In genomic region chr2:159735648-159736047, GRCh38 we compare ENCODE assay signal across 25 cellular contexts. TPM values are rescaled to one million over a fixed set of nuclear protein-coding genes. Genes with fewer than 3 reads are reported as not detected.
DNase-seq lines count a peak whose midpoint lies in the region; ATAC-seq, FAIRE-seq and TF ChIP-seq lines count a peak whose summit lies in the region.
"Had no signal": no experiment of that assay in that cellular context is flagged by ENCODE, and none has a peak within 500 bp of the region (broad histone marks: within the 10 kb centered on the region; RNA-seq: fewer than 3 reads in every experiment).

No MANE protein-coding gene starts in this region.

- no peaks in the 10 kb centered on the region for H3K4me1 Mint-ChIP-seq in endodermal cell

- in situ Hi-C loops in HepG2 (cut with HindIII; ENCODE audit: extremely low pct_ligation_motif_present, low pct_unique_long_range_greater_than_20kb): no loop called here

- peaks cover 42 to 82% of the 10 kb centered on the region in 2 experiments for H3K36me3 ChIP-seq in HepG2 (replicated peaks in 1 of 2; ENCODE audit: control insufficient read depth in 1 of 2, insufficient read depth in 2 of 2, low read length in 2 of 2)
- H3K36me3 ChIP-seq in right lobe of liver: peaks cover 4 to 36% (median 16%) of the 10 kb centered on the region in 4 donors
- H3K36me3 ChIP-seq in RWPE2 (ENCODE audit: low read depth): peaks cover 98% of the 10 kb centered on the region
- peaks cover 94% of the 10 kb centered on the region for H3K36me3 ChIP-seq in endodermal cell (ENCODE audit: control insufficient read depth, insufficient read depth, low read length)
- peaks cover 0 to 90% of the 10 kb centered on the region in 2 donors for H3K36me3 ChIP-seq in psoas muscle (ENCODE audit: insufficient read depth in 1 of 2, low read depth in 1 of 2)
- peaks cover 0 to 93% of the 10 kb centered on the region in 2 donors for H3K36me3 ChIP-seq in left lung
- H3K36me3 ChIP-seq: ovary had no signal

- DNase-seq in HepG2 (ENCODE audit: low spot score) (no peak), right lobe of liver (no peak), RWPE2 (ENCODE audit: low spot score) (no peak), endodermal cell (no peak), psoas muscle (no peak), left lung (no peak)
- DNase-seq: activated CD4-positive, alpha-beta T cell treated with anti-CD3 and anti-CD28 coated beads, Interleukin-2, amount 50 U/mL, for 1 hour; activated effector memory CD4-positive, alpha-beta T cell treated with Interleukin-2 at 50 U/mL for 16 hours; amniotic stem cell; cortex of kidney; head of caudate nucleus; left colon; naive B cell; NCI-H1092; NCI-H187; ovary; stimulated activated CD4-positive, alpha-beta T cell treated with anti-CD3 and anti-CD28 coated beads, Interleukin-4, amount 100 ng/mL, for 1 hour; stimulated activated naive CD4-positive, alpha-beta T cell treated with Interleukin-2 at 50 U/mL for 16 hours; tibial artery had no signal

- H3K27ac ChIP-seq in HepG2 (ENCODE audit: extremely low read length, insufficient read depth, low read length) (no peak overlapping the region), right lobe of liver (no peak overlapping the region), RWPE2 (ENCODE audit: poor library complexity, severe bottlenecking) (peak overlapping the region; percentile 52), endodermal cell (ENCODE audit: low read depth, low read length) (no peak overlapping the region), psoas muscle (peak overlapping the region; percentile 24), left lung (no peak overlapping the region)
- H3K27ac ChIP-seq: C4-2B, cardiac muscle cell, ovary, tibial artery, VCaP had no signal

- H3K36me3 Mint-ChIP-seq in endodermal cell (ENCODE audit: low read depth): peaks cover 78% of the 10 kb centered on the region

- H4K20me1 ChIP-seq in HepG2 (ENCODE audit: insufficient read depth, low read length): peaks cover 43% of the 10 kb centered on the region

- H3K9ac ChIP-seq in HepG2 (ENCODE audit: insufficient read depth, low read depth, low read length) (no peak overlapping the region), endodermal cell (ENCODE audit: extremely low read depth, low read length, poor library complexity, severe bottlenecking) (no peak overlapping the region)

- no peak for TF ChIP-seq RAD21 in HepG2 (CRISPR knock-in tag; IDR thresholded peaks at IDR 0.05)

- 89% methylated on average over 1 of the region's 1 CpG for WGBS in HepG2 (ENCODE audit: low lambda C conversion rate)
- WGBS in right lobe of liver (ENCODE audit: insufficient coverage, low coverage, low lambda C conversion rate, missing lambda C conversion rate): 100% methylated on average over 1 of the region's 1 CpG
- 89 to 100% methylated on average over 1 of the region's 1 CpG for WGBS in endodermal cell (ENCODE audit: insufficient coverage in 1 of 2, insufficient read length in 1 of 2), 2 experiments
- WGBS in psoas muscle, 3 donors: 70 to 86% (median 73%) methylated on average over 1 of the region's 1 CpG

- intact Hi-C loops in HepG2 (cut with micrococcal nuclease; ENCODE audit: unreplicated experiment): no loop called here
- intact Hi-C loops in right lobe of liver (cut with DNase I): no loop called here
- intact Hi-C loops in psoas muscle (cut with DNase I): no loop called here
- intact Hi-C loops in left lung (cut with DNase I): no loop called here

- peaks cover 78% of the 10 kb centered on the region for H3K79me2 ChIP-seq in HepG2 (ENCODE audit: insufficient read depth, low read length)

- BruUV-seq in HepG2 (replicated peaks; lab: Mats Ljungman, UMichigan): no TSS peak

- no peak overlapping the region for H3K4me3 ChIP-seq in HepG2 (replicated peaks in 1 of 3; ENCODE audit: insufficient read depth in 1 of 3, low read depth in 2 of 3, low read length in 3 of 3)
- H3K4me3 ChIP-seq in right lobe of liver: no peak overlapping the region
- H3K4me3 ChIP-seq in RWPE2 (ENCODE audit: severe bottlenecking): no peak overlapping the region
- H3K4me3 ChIP-seq in endodermal cell (ENCODE audit: low read length): no peak overlapping the region
- no peak overlapping the region for H3K4me3 ChIP-seq in psoas muscle
- H3K4me3 ChIP-seq in left lung: no peak overlapping the region
- H3K4me3 ChIP-seq: cardiac muscle cell, ovary, tibial artery had no signal

- FAIRE-seq in HepG2 (lab: Jason Lieb, UNC): no peak

- ATAC-seq in HepG2 (no peak), right lobe of liver (no peak), RWPE2 (ENCODE audit: low read depth) (peak; percentile 60), psoas muscle (no peak), GM21717 (IDR thresholded peaks at IDR 0.05; ENCODE audit: unreplicated experiment) (no peak), left lung (no peak), GM21423 (IDR thresholded peaks at IDR 0.05; ENCODE audit: unreplicated experiment) (no peak)
- ATAC-seq: HCT116, left colon had no signal

- H3K4me3 Mint-ChIP-seq in endodermal cell: no peak overlapping the region
- H3K4me3 Mint-ChIP-seq: naive B cell had no signal

- CTCF ChIA-PET in HepG2 (lab: Yijun Ruan, JAX; ENCODE audit: low intra/inter-chr PET ratio, low total read pairs): no interaction called here

- TF ChIP-seq POLR2A in HepG2 (IDR thresholded peaks at IDR 0.05; ENCODE audit: insufficient read depth in 1 of 2, low read depth in 2 of 2, low read length in 2 of 2): no peak
- TF ChIP-seq POLR2A in right lobe of liver (IDR thresholded peaks at IDR 0.05): no peak

- H3K9me3 ChIP-seq in HepG2 (ENCODE audit: low read length) (no peaks in the 10 kb centered on the region), right lobe of liver (no peaks in the 10 kb centered on the region), RWPE2 (ENCODE audit: severe bottlenecking) (no peaks in the 10 kb centered on the region), endodermal cell (ENCODE audit: control insufficient read depth, low read length) (no peaks in the 10 kb centered on the region), psoas muscle (no peaks in the 10 kb centered on the region), left lung (no peaks in the 10 kb centered on the region)
- H3K9me3 ChIP-seq: ovary, tibial artery had no signal

- POLR2A ChIA-PET in HepG2 (lab: Yijun Ruan, JAX): interaction anchor here (2.1 kb wide), 1 partner anchor 24 kb away, joined by 5 read pairs; the partner anchor contains the start of gene MARCHF7

- no peaks in the 10 kb centered on the region for H3K9me3 Mint-ChIP-seq in endodermal cell
- H3K9me3 Mint-ChIP-seq: naive B cell had no signal

- H3K27ac Mint-ChIP-seq in endodermal cell: peak overlapping the region; percentile 21

- no peak overlapping the region for H2AFZ ChIP-seq in HepG2 (ENCODE audit: low read length)

- H3K4me1 ChIP-seq in HepG2 (ENCODE audit: insufficient read depth, low read length) (no peaks in the 10 kb centered on the region), right lobe of liver (no peaks in the 10 kb centered on the region), RWPE2 (ENCODE audit: insufficient read depth, poor library complexity, severe bottlenecking) (peaks cover 22% of the 10 kb centered on the region), endodermal cell (ENCODE audit: control insufficient read depth, insufficient read depth, low read length) (no peaks in the 10 kb centered on the region), psoas muscle (peaks cover 20% of the 10 kb centered on the region), left lung (peaks cover 0 to 16% of the 10 kb centered on the region in 2 donors)

- no peaks in the 10 kb centered on the region for H3K27me3 Mint-ChIP-seq in endodermal cell (ENCODE audit: insufficient read depth)
- H3K27me3 Mint-ChIP-seq: naive B cell had no signal

- no peak overlapping the region for H3K4me2 ChIP-seq in HepG2 (ENCODE audit: low read depth, low read length)

- TF ChIP-seq CTCF in HepG2 (CRISPR knock-in tag; IDR thresholded peaks at IDR 0.05): no peak
- TF ChIP-seq CTCF in right lobe of liver (IDR thresholded peaks at IDR 0.05): no peak
- TF ChIP-seq CTCF in RWPE2 (IDR thresholded peaks at IDR 0.05; ENCODE audit: poor library complexity, severe bottlenecking): no peak
- no peak for TF ChIP-seq CTCF in endodermal cell (conservative IDR thresholded peaks at IDR 0.05)
- TF ChIP-seq CTCF in psoas muscle (IDR thresholded peaks at IDR 0.05): no peak
- TF ChIP-seq CTCF in left lung (IDR thresholded peaks at IDR 0.05): no peak

- no peak for TF ChIP-seq EP300 in HepG2 (IDR thresholded peaks at IDR 0.05; ENCODE audit: low read depth in 2 of 2, low read length in 2 of 2)
- TF ChIP-seq EP300 in HepG2 (CRISPR knock-in tag; IDR thresholded peaks at IDR 0.05; ENCODE audit: borderline replicate concordance): no peak

- H3K27me3 ChIP-seq in HepG2 (ENCODE audit: control insufficient read depth in 1 of 2, insufficient read depth in 2 of 2, low read length in 2 of 2) (no peaks in the 10 kb centered on the region), right lobe of liver (no peaks in the 10 kb centered on the region), RWPE2 (ENCODE audit: insufficient read depth, poor library complexity, severe bottlenecking) (no peaks in the 10 kb centered on the region), endodermal cell (ENCODE audit: control insufficient read depth, insufficient read depth, low read length, poor library complexity, severe bottlenecking) (no peaks in the 10 kb centered on the region), psoas muscle (ENCODE audit: insufficient read depth in 3 of 3, low read length in 2 of 3) (no peaks in the 10 kb centered on the region), left lung (no peaks in the 10 kb centered on the region)
- H3K27me3 ChIP-seq: cardiac muscle cell, ovary, tibial artery had no signal

RNA-seq across cellular contexts. Expression of gene MARCHF7, which starts 23.3 kb away (rescaled TPM):
- total RNA-seq in HepG2 (2016; rRNA removed; fragmentation: Illumina TruSeq; extraction: Trizol) (88.5 and 156 TPM in 2 replicates), right lobe of liver (10 to 100 TPM; 20.1 to 41.2 (median 29.8) TPM), endodermal cell (100 to 1,000 TPM; 105 to 125 TPM), psoas muscle (100 to 1,000 TPM in 1 of 4 donors, 10 to 100 TPM in 3; 72.6 to 104 (median 89.0) TPM), left lung (10 to 100 TPM; 64.1 to 83.1 TPM)
- 27.0 and 32.4 TPM in 2 replicates for total RNA-seq in HepG2 (2016; cell fraction: cytosol; rRNA removed; fragmentation: Illumina TruSeq; extraction: Trizol; ENCODE audit: low read depth)
- 91.7 and 146 TPM in 2 replicates for total RNA-seq in HepG2 (2016; cell fraction: insoluble cytoplasmic fraction; rRNA removed; fragmentation: Illumina TruSeq; extraction: Trizol)
- 57.4 and 74.7 TPM in 2 replicates for total RNA-seq in HepG2 (2016; cell fraction: membrane; rRNA removed; fragmentation: Illumina TruSeq; extraction: Trizol)
- total RNA-seq in HepG2 (2016; cell fraction: nucleus; rRNA removed; fragmentation: Illumina TruSeq; extraction: Trizol): 74.2 and 77.1 TPM in 2 replicates
- polyA plus RNA-seq in HepG2 (2011; rRNA removed) (32.8 and 33.2 TPM in 2 replicates), psoas muscle (10 to 100 TPM; 51.2 to 97.7 (median 58.6) TPM)
- polyA plus RNA-seq in HepG2 (2011; cell fraction: cytosol; rRNA removed): 13.5 and 21.8 TPM in 2 replicates
- polyA plus RNA-seq in HepG2 (2011; cell fraction: nucleus; rRNA removed): 19.1 and 33.0 TPM in 2 replicates
- 47.2 and 54.7 TPM in 2 replicates for polyA plus RNA-seq in HepG2 (2012)
- 3.1 and 4.7 TPM in 2 replicates for polyA plus RNA-seq in HepG2 (2016; cell fraction: cytosol; fragmentation: Illumina TruSeq; extraction: Trizol; ENCODE audit: low read depth)
- 124 and 129 TPM in 2 replicates for polyA plus RNA-seq in HepG2 (2016; cell fraction: insoluble cytoplasmic fraction; fragmentation: Illumina TruSeq; extraction: Trizol; ENCODE audit: low read depth)
- 12.6 and 14.7 TPM in 2 replicates for polyA plus RNA-seq in HepG2 (2016; cell fraction: membrane; fragmentation: Illumina TruSeq; extraction: Trizol; ENCODE audit: low read depth)
- 114 and 121 TPM in 2 replicates for polyA plus RNA-seq in HepG2 (2016; cell fraction: nucleus; fragmentation: Illumina TruSeq; extraction: Trizol; ENCODE audit: insufficient read depth, low read depth)
- 14.0 and 17.7 TPM in 2 replicates for polyA minus RNA-seq in HepG2 (2011; rRNA and poly(A)+ RNA removed; ENCODE audit: low replicate concordance)
- 43.7 and 49.3 TPM in 2 replicates for polyA minus RNA-seq in HepG2 (2011; cell fraction: cytosol; rRNA and poly(A)+ RNA removed)
- 104 and 120 TPM in 2 replicates for polyA minus RNA-seq in HepG2 (2011; cell fraction: nucleus; rRNA and poly(A)+ RNA removed)
- 148 TPM for polyA plus RNA-seq in endodermal cell (2013, experiment 1 of 2)
- 143 TPM for polyA plus RNA-seq in endodermal cell (2013, experiment 2 of 2)

Comparison
In these comparisons a context has a peak if more than half of its experiments do, and no peak if none do; other contexts are left out.
1. H3K27ac ChIP-seq: peak in RWPE2 (single experiment) and psoas muscle (single experiment); none in HepG2 (single experiment), right lobe of liver (0 of 3), endodermal cell (single experiment) and left lung (0 of 2).